ENCODE assay signal across 18 cellular contexts in genomic region chr22:38120359-38121110, GRCh38. TPM values are rescaled to one million over a fixed set of nuclear protein-coding genes. Genes with fewer than 3 reads are reported as not detected.
"Had no signal": no experiment of that assay in that cellular context is flagged by ENCODE, and none has a peak within 500 bp of the region (broad histone marks: within the 10 kb centered on the region; RNA-seq: fewer than 3 reads in every experiment).

No MANE protein-coding gene starts in this region.

- FAIRE-seq: TTC549 had no signal

- ATAC-seq: effector memory CD8-positive, alpha-beta T cell; naive thymus-derived CD8-positive, alpha-beta T cell; sciatic nerve; SK-N-SH treated with all-trans-retinoic acid at 6 μM for 48 hours had no signal

- H3K4me3 ChIP-seq: adrenal gland had no signal

- H3K4me1 Mint-ChIP-seq: naive thymus-derived CD8-positive, alpha-beta T cell had no signal

- H3K36me3 Mint-ChIP-seq: type B pancreatic cell had no signal

- H3K27ac ChIP-seq: adrenal gland had no signal

- DNase-seq: activated CD4-positive, alpha-beta T cell treated with anti-CD3 and anti-CD28 coated beads, Interleukin-2, amount 50 U/mL, for 1 hour; activated naive CD4-positive, alpha-beta T cell treated with anti-CD3 and anti-CD28 coated beads, Interleukin-2, amount 50 U/mL, for 16 hours; activated T-cell treated with anti-CD3 and anti-CD28 coated beads, Interleukin-2, amount 50 U/mL, for 1 hour; adrenal gland; central memory CD4-positive, alpha-beta T cell; effector memory CD8-positive, alpha-beta T cell; naive thymus-derived CD8-positive, alpha-beta T cell; occipital lobe; stimulated activated CD4-positive, alpha-beta T cell treated with anti-CD3 and anti-CD28 coated beads, Interleukin-2, amount 100 ng/mL, for 24 hours; stimulated activated naive CD4-positive, alpha-beta T cell treated with Interleukin-2 at 50 U/mL for 16 hours; T-helper 2 cell had no signal

- H3K4me3 Mint-ChIP-seq: dendritic cell treated with granulocyte-macrophage colony-stimulating factor and Interleukin-4, amounts not matched to agents 40 ng/mL and 50 ng/mL, for 4 days; effector memory CD8-positive, alpha-beta T cell; naive thymus-derived CD8-positive, alpha-beta T cell; type B pancreatic cell had no signal

- H3K4me1 ChIP-seq: adrenal gland had no signal

- H3K9me3 Mint-ChIP-seq: dendritic cell treated with granulocyte-macrophage colony-stimulating factor and Interleukin-4, amounts not matched to agents 40 ng/mL and 50 ng/mL, for 4 days; effector memory CD8-positive, alpha-beta T cell; naive thymus-derived CD8-positive, alpha-beta T cell; type B pancreatic cell had no signal

- H3K36me3 ChIP-seq: adrenal gland had no signal

- H3K9me3 ChIP-seq: adrenal gland had no signal

- H3K27me3 Mint-ChIP-seq: effector memory CD8-positive, alpha-beta T cell; naive thymus-derived CD8-positive, alpha-beta T cell; type B pancreatic cell had no signal

- H3K27ac Mint-ChIP-seq: dendritic cell treated with granulocyte-macrophage colony-stimulating factor and Interleukin-4, amounts not matched to agents 40 ng/mL and 50 ng/mL, for 4 days; type B pancreatic cell had no signal

- H3K27me3 ChIP-seq: adrenal gland had no signal

RNA-seq across cellular contexts. Expression of gene BAIAP2L2, which starts 10.1 kb away (rescaled TPM):
- total RNA-seq: occipital lobe had no signal
- polyA plus RNA-seq: naive thymus-derived CD8-positive, alpha-beta T cell had no signal

RNA-seq across cellular contexts. Expression of gene SLC16A8, which starts 36.6 kb away (rescaled TPM):
- total RNA-seq: liver; mononuclear cell; naive thymus-derived CD8-positive, alpha-beta T cell had no signal
- polyA plus RNA-seq: naive thymus-derived CD8-positive, alpha-beta T cell had no signal
